ENCODE assay signal across 8 cellular contexts in the genomic region with DNA sequence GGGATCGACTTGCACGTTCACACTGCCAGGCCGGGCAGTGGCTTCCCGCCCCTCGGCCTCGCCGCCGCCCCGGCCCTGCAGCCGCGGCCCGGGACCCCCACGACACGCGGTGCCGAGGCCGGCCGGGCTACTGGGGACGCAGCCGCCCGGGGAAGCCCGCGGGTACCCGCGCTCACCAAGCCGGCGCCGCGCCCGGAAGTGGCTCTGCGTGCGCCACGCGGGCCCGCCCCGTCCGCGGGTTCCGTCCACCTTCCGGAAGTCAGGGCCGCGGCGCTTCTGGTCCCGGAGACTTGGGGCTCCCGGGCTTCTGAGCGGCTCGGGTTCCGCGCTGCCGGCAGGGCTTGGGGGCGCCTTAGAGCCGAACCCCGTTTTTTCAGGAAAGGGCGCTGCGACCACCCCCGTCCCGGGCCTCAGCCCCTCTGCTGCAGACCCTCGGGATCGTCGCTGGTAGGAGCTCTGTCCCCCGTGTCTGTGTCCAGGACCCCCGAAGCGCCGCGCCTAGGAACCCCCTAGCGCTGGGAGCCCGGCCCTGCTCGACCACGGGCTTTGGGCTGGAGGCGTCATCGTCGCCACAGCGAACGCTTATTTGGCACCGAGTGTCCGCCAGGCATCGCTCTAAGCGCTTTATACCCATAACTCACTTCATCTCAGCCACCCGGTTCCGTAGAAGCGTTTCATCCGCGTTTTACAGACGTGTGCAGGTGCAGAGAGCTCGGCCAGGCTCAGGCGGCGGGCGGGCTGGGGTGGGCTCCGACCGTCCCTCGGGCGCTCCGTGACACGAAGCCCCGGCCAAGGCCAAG.
DNase-seq lines count a peak whose midpoint lies in the region; ATAC-seq and TF ChIP-seq lines count a peak whose summit lies in the region.

A gene with protein sequence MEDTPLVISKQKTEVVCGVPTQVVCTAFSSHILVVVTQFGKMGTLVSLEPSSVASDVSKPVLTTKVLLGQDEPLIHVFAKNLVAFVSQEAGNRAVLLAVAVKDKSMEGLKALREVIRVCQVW (minus strand): TSS at position 200 of the 800 bp plus-strand sequence. CDS start 693 bp downstream, outside the sequence.

- in situ Hi-C loops in GM18951 (cut with MboI; ENCODE audit: low sequenced_read_pairs, unreplicated experiment): no loop called here

- TF ChIP-seq CTCF in AG10803 (conservative IDR thresholded peaks at IDR 0.05; ENCODE audit: low read length): peak; percentile 26; the same call in 1 of the 2 replicates

- DNase-seq in AG10803 (ENCODE audit: low read depth) (peak; percentile 91), NCI-H446 (lab: John Stamatoyannopoulos, UW) (peak; percentile 76 to 94), cerebellar nuclear complex (lab: John Stamatoyannopoulos, UW) (peak; percentile 13 to 60), kidney glomerular epithelial cell (lab: John Stamatoyannopoulos, UW) (peak; percentile 61)
- peak; percentile 92 for DNase-seq in activated CD4-positive, CD25-positive, alpha-beta regulatory T cell treated with anti-CD3 and anti-CD28 coated beads, Interleukin-2, amount 50 U/mL, for 72 hours
- peak; percentile 84 to 90 for DNase-seq in stimulated activated CD4-positive, alpha-beta T cell treated with anti-CD3 and anti-CD28 coated beads, Interleukin-15, amount 100 ng/mL, for 48 hours (ENCODE audit: low read depth in 2 of 2)

- peak; percentile 96 for TF ChIP-seq POLR2A in GM18951 (IDR thresholded peaks at IDR 0.05; ENCODE audit: extremely low read depth, insufficient read depth, insufficient read length)

- ATAC-seq in HG03175 (IDR thresholded peaks at IDR 0.05; ENCODE audit: unreplicated experiment): peak; percentile 88

- peak within 1 kb of the TSS; percentile 91 for H3K4me3 ChIP-seq in AG10803 (ENCODE audit: low read length)

Comparison
In these comparisons a context has a peak if more than half of its experiments do, and no peak if none do; other contexts are left out.
1. Peak in every context shown above with its lines: DNase-seq, ATAC-seq and H3K4me3 ChIP-seq.
2. DNase-seq: peak in every context shown above with its lines; median percentile 92 in activated CD4-positive, CD25-positive, alpha-beta regulatory T cell treated with anti-CD3 and anti-CD28 coated beads, Interleukin-2, amount 50 U/mL, for 72 hours; 91 in AG10803; 87 in stimulated activated CD4-positive, alpha-beta T cell treated with anti-CD3 and anti-CD28 coated beads, Interleukin-15, amount 100 ng/mL, for 48 hours; 85 in NCI-H446; 61 in kidney glomerular epithelial cell; 36 in cerebellar nuclear complex.